9 cellular contexts compared by ENCODE assay signal in genomic region chr17:49523706-49524472, GRCh38. TPM values are rescaled to one million over a fixed set of nuclear protein-coding genes. Genes with fewer than 3 reads are reported as not detected.
A peak's percentile ranks its signal among the peaks of the same experiment; 100 is the strongest.
DNase-seq lines count a peak whose midpoint lies in the region; ATAC-seq and TF ChIP-seq lines count a peak whose summit lies in the region.
"Had no signal": no experiment of that assay in that cellular context is flagged by ENCODE, and none has a peak within 500 bp of the region (broad histone marks: within the 10 kb centered on the region; RNA-seq: fewer than 3 reads in every experiment).

No MANE protein-coding gene starts in this region.

- H3K9ac ChIP-seq in mammary epithelial cell (ENCODE audit: insufficient read depth, low read length): no peak overlapping the region

- ATAC-seq in HG02981 (IDR thresholded peaks at IDR 0.05; ENCODE audit: unreplicated experiment): no peak
- ATAC-seq in GM18502 (IDR thresholded peaks at IDR 0.05; ENCODE audit: poor library complexity, unreplicated experiment): no peak

- no peak overlapping the region for H3K4me3 ChIP-seq in mammary epithelial cell (replicated peaks in 1 of 3; ENCODE audit: insufficient read depth in 1 of 3, low read depth in 2 of 3, low read length in 3 of 3)

- peaks cover 22% of the 10 kb centered on the region for H3K4me1 ChIP-seq in mammary epithelial cell (ENCODE audit: insufficient read depth, low read length)

- WGBS in mammary epithelial cell (ENCODE audit: low coverage, missing lambda C conversion rate): 70% methylated on average over 2 of the region's 11 CpGs

- H2AFZ ChIP-seq in mammary epithelial cell (ENCODE audit: low read depth, low read length): peak overlapping the region; percentile 55

- intact Hi-C loops in mammary epithelial cell (cut with micrococcal nuclease): loop anchor here (1.0 to 2.0 kb wide), 3 partner anchors 9 to 25 kb away; no protein-coding TSS in a partner anchor

- peak overlapping the region; percentile 54 for H3K4me2 ChIP-seq in mammary epithelial cell (ENCODE audit: insufficient read depth, low read depth, low read length)

- no peaks in the 10 kb centered on the region for H3K79me2 ChIP-seq in mammary epithelial cell (ENCODE audit: insufficient read depth, low read length)

- no peaks in the 10 kb centered on the region for H3K36me3 ChIP-seq in mammary epithelial cell (ENCODE audit: insufficient read depth, low read length)

- BruUV-seq in mammary epithelial cell (replicated peaks; lab: Mats Ljungman, UMichigan): no TSS peak

- no peaks in the 10 kb centered on the region for H3K27me3 ChIP-seq in mammary epithelial cell (ENCODE audit: insufficient read depth, low read length)

- TF ChIP-seq CTCF in mammary epithelial cell (conservative IDR thresholded peaks at IDR 0.05 in 1 of 2, IDR thresholded peaks at IDR 0.05 in 1 of 2; ENCODE audit: extremely low read depth in 1 of 2, insufficient read depth in 1 of 2, low read depth in 1 of 2, low read length in 2 of 2): no peak

- H3K27ac ChIP-seq in mammary epithelial cell (ENCODE audit: insufficient read depth, low read depth, low read length): peak overlapping the region; percentile 35

- dilution Hi-C loops in mammary epithelial cell (cut with HindIII; ENCODE audit: low sequenced_read_pairs): no loop called here

- CTCF ChIA-PET in mammary epithelial cell (lab: Charles Lee; ENCODE audit: low non-redundant PET): no interaction called here

- H4K20me1 ChIP-seq in mammary epithelial cell (ENCODE audit: insufficient read depth, low read length): no peaks in the 10 kb centered on the region

- no peaks in the 10 kb centered on the region for H3K9me3 ChIP-seq in mammary epithelial cell (replicated peaks; ENCODE audit: insufficient read depth, low read length)

- DNase-seq in activated CD4-positive, alpha-beta T cell treated with anti-CD3 and anti-CD28 coated beads for 4 hours: peak; percentile 7 to 38
- DNase-seq in activated CD4-positive, alpha-beta T cell treated with anti-CD3 and anti-CD28 coated beads for 1 hour: no peak
- DNase-seq in RPMI7951 (ENCODE audit: low read depth): peak; percentile 50
- peak; percentile 95 for DNase-seq in mammary epithelial cell
- peak; percentile 19 for DNase-seq in stimulated activated naive CD4-positive, alpha-beta T cell treated with Interleukin-2 at 50 U/mL for 16 hours (lab: John Stamatoyannopoulos, UW)
- DNase-seq in superior temporal gyrus (ENCODE audit: extremely low spot score): no peak
- DNase-seq: ACHN had no signal

- in situ Hi-C loops in mammary epithelial cell (cut with MboI; ENCODE audit: low sequenced_read_pairs in 2 of 2): no loop called here

RNA-seq across cellular contexts. Expression of gene NGFR, which starts 28.8 kb away (rescaled TPM):
- total RNA-seq in RPMI7951 (2014; rRNA removed; shearing (Covaris generic)): 6.4 and 10.1 TPM in 2 replicates
- total RNA-seq in mammary epithelial cell: 10 to 100 TPM; 16.3 to 25.5 TPM
- polyA plus RNA-seq in mammary epithelial cell: 33.5 TPM
- 17.4 TPM for polyA minus RNA-seq in mammary epithelial cell

RNA-seq across cellular contexts. Expression of gene NXPH3, which starts 51.8 kb away (rescaled TPM):
- not detected in 2 replicates for total RNA-seq in RPMI7951 (2014; rRNA removed; shearing (Covaris generic))
- under 1 TPM; 0.33 to 0.35 TPM for total RNA-seq in mammary epithelial cell
- 0.23 TPM for polyA plus RNA-seq in mammary epithelial cell
- polyA minus RNA-seq in mammary epithelial cell: not detected

Comparison
In these comparisons a context has a peak if more than half of its experiments do, and no peak if none do; other contexts are left out.
1. DNase-seq: peak in activated CD4-positive, alpha-beta T cell treated with anti-CD3 and anti-CD28 coated beads for 4 hours (2 of 2), RPMI7951 (single experiment), mammary epithelial cell (single experiment) and stimulated activated naive CD4-positive, alpha-beta T cell treated with Interleukin-2 at 50 U/mL for 16 hours (single experiment); none in activated CD4-positive, alpha-beta T cell treated with anti-CD3 and anti-CD28 coated beads for 1 hour (single experiment) and superior temporal gyrus (single experiment).